ENCODE assay signal across 1 cellular context in genomic region chr14:34539407-34540180, GRCh38.
TF ChIP-seq lines count a peak whose summit lies in the region.

Gene EAPP (minus strand): TSS chr14:34539701. CDS start chr14:34539628, 73 bp downstream.

TF ChIP-seq in K562, 482 proteins besides CTCF, POLR2A, EP300 and RAD21 (continued from another document and continues in another):
- no peak for TF ChIP-seq ZFP36 (IDR thresholded peaks at IDR 0.05; ENCODE audit: low read depth, low read length, partially characterized antibody)
- TF ChIP-seq ZBTB33 (CRISPR knock-in tag; IDR thresholded peaks at IDR 0.05) = no peak
- TF ChIP-seq AFF4 (CRISPR knock-in tag; IDR thresholded peaks at IDR 0.05) = peak; percentile 73; the same call in 1 of the 2 replicates
- no peak for TF ChIP-seq ZNF3 (CRISPR knock-in tag; IDR thresholded peaks at IDR 0.05)
- peak; percentile 92 for TF ChIP-seq PHF8 (IDR thresholded peaks at IDR 0.05; ENCODE audit: borderline replicate concordance, low read length)
- no peak for TF ChIP-seq KDM2B (CRISPR knock-in tag; IDR thresholded peaks at IDR 0.05)
- TF ChIP-seq ZBTB7A (IDR thresholded peaks at IDR 0.05; ENCODE audit: borderline replicate concordance, control insufficient read depth, low read depth, low read length) = peak; percentile 68; the same call in 1 of the 2 replicates
- TF ChIP-seq NCOA2 (IDR thresholded peaks at IDR 0.05; ENCODE audit: partially characterized antibody in 2 of 2) = no peak
- TF ChIP-seq EP400 (IDR thresholded peaks at IDR 0.05) = peak; percentile 76
- TF ChIP-seq E2F5 (CRISPR knock-in tag; IDR thresholded peaks at IDR 0.05) = no peak
- no peak for TF ChIP-seq ZC3H8 (IDR thresholded peaks at IDR 0.05)
- TF ChIP-seq L3MBTL2 (IDR thresholded peaks at IDR 0.05) = peak; percentile 57; the same call in 1 of the 2 replicates
- TF ChIP-seq NFATC3 (IDR thresholded peaks at IDR 0.05) = no peak
- no peak for TF ChIP-seq ZNF551 (CRISPR knock-in tag; IDR thresholded peaks at IDR 0.05)
- no peak for TF ChIP-seq GTF2B (IDR thresholded peaks at IDR 0.05; ENCODE audit: extremely low read depth, insufficient read length)
- TF ChIP-seq PRDM10 (IDR thresholded peaks at IDR 0.05; ENCODE audit: partially characterized antibody) = no peak
- TF ChIP-seq MAFK (IDR thresholded peaks at IDR 0.05; ENCODE audit: low read length) = no peak
- TF ChIP-seq FIP1L1 (IDR thresholded peaks at IDR 0.05; ENCODE audit: low read depth, low read length, poor library complexity, severe bottlenecking) = no peak
- no peak for TF ChIP-seq PURB (CRISPR knock-in tag; IDR thresholded peaks at IDR 0.05; ENCODE audit: low read depth)
- TF ChIP-seq SIN3A (IDR thresholded peaks at IDR 0.05; ENCODE audit: borderline replicate concordance in 2 of 2, control insufficient read depth in 1 of 2, low read depth in 2 of 2, low read length in 2 of 2) = peak; percentile 30 to 42; a peak in 2 of 4 replicates
- TF ChIP-seq UBTF (IDR thresholded peaks at IDR 0.05; ENCODE audit: borderline replicate concordance in 1 of 2, low read depth in 2 of 2, low read length in 2 of 2) = no peak
- TF ChIP-seq RBM14 (IDR thresholded peaks at IDR 0.05; ENCODE audit: borderline replicate concordance, insufficient read depth, low read depth, low read length) = no peak
- TF ChIP-seq RHOXF2B (CRISPR knock-in tag; conservative IDR thresholded peaks at IDR 0.05) = no peak
- TF ChIP-seq, protein P1, sequence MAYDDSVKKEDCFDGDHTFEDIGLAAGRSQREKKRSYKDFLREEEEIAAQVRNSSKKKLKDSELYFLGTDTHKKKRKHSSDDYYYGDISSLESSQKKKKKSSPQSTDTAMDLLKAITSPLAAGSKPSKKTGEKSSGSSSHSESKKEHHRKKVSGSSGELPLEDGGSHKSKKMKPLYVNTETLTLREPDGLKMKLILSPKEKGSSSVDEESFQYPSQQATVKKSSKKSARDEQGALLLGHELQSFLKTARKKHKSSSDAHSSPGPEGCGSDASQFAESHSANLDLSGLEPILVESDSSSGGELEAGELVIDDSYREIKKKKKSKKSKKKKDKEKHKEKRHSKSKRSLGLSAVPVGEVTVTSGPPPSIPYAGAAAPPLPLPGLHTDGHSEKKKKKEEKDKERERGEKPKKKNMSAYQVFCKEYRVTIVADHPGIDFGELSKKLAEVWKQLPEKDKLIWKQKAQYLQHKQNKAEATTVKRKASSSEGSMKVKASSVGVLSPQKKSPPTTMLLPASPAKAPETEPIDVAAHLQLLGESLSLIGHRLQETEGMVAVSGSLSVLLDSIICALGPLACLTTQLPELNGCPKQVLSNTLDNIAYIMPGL (CRISPR knock-in tag; IDR thresholded peaks at IDR 0.05) = no peak
- no peak for TF ChIP-seq ZNF174 (CRISPR knock-in tag; IDR thresholded peaks at IDR 0.05)
- no peak for TF ChIP-seq ZNF785 (CRISPR knock-in tag; IDR thresholded peaks at IDR 0.05)
- TF ChIP-seq ARHGAP35 (IDR thresholded peaks at IDR 0.05; ENCODE audit: partially characterized antibody) = no peak
- no peak for TF ChIP-seq SMARCC2 (IDR thresholded peaks at IDR 0.05; ENCODE audit: low read depth)
- no peak for TF ChIP-seq MLX (CRISPR knock-in tag; conservative IDR thresholded peaks at IDR 0.05)
- TF ChIP-seq ASH1L (IDR thresholded peaks at IDR 0.05; ENCODE audit: borderline replicate concordance, low read depth, partially characterized antibody) = no peak
- peak in 1 of 3 experiments; percentile 61 for TF ChIP-seq YY1 (IDR thresholded peaks at IDR 0.05; ENCODE audit: borderline replicate concordance in 1 of 3, control insufficient read depth in 1 of 3, extremely low read depth in 1 of 3, insufficient read depth in 3 of 3, insufficient read length in 1 of 3, insufficient replicate concordance in 2 of 3, low read depth in 1 of 3, low read length in 2 of 3)
- TF ChIP-seq ZNF511 (CRISPR knock-in tag; IDR thresholded peaks at IDR 0.05) = 0 out of 2 replicates have a peak, but pooled peaks have one; percentile 36
- no peak for TF ChIP-seq ZBTB1 (CRISPR knock-in tag; IDR thresholded peaks at IDR 0.05; ENCODE audit: borderline replicate concordance, low read depth)
- TF ChIP-seq MEIS2 (IDR thresholded peaks at IDR 0.05; ENCODE audit: partially characterized antibody) = no peak
- no peak for TF ChIP-seq ZNF75A (CRISPR knock-in tag; IDR thresholded peaks at IDR 0.05)
- TF ChIP-seq CBFB (CRISPR knock-in tag; IDR thresholded peaks at IDR 0.05) = no peak
- TF ChIP-seq NR2C1 (IDR thresholded peaks at IDR 0.05) = no peak
- no peak for TF ChIP-seq NR2C1 (tag; IDR thresholded peaks at IDR 0.05)
- no peak for TF ChIP-seq SRSF3 (IDR thresholded peaks at IDR 0.05; ENCODE audit: insufficient read depth, low read length)
- TF ChIP-seq ZFP30 (CRISPR knock-in tag; IDR thresholded peaks at IDR 0.05; ENCODE audit: borderline replicate concordance) = no peak
- TF ChIP-seq ZNF133 (CRISPR knock-in tag; IDR thresholded peaks at IDR 0.05) = no peak
- TF ChIP-seq PHTF2 (CRISPR knock-in tag; IDR thresholded peaks at IDR 0.05) = no peak
- no peak for TF ChIP-seq NFXL1 (CRISPR knock-in tag; IDR thresholded peaks at IDR 0.05)
- no peak for TF ChIP-seq CBX1 (IDR thresholded peaks at IDR 0.05; ENCODE audit: low read depth)
- no peak for TF ChIP-seq E2F3 (CRISPR knock-in tag; IDR thresholded peaks at IDR 0.05)
- no peak for TF ChIP-seq HDGF (IDR thresholded peaks at IDR 0.05)
- no peak for TF ChIP-seq HIVEP1 (CRISPR knock-in tag; IDR thresholded peaks at IDR 0.05)
- TF ChIP-seq KLF6 (CRISPR knock-in tag; IDR thresholded peaks at IDR 0.05; ENCODE audit: borderline replicate concordance) = no peak
- TF ChIP-seq ZNF778 (CRISPR knock-in tag; IDR thresholded peaks at IDR 0.05) = no peak
- TF ChIP-seq SREBF1 (IDR thresholded peaks at IDR 0.05; ENCODE audit: borderline replicate concordance, low read depth, low read length) = no peak
- no peak for TF ChIP-seq CBFA2T3 (IDR thresholded peaks at IDR 0.05)
- no peak for TF ChIP-seq PTBP1 (IDR thresholded peaks at IDR 0.05; ENCODE audit: low read depth, low read length)
- no peak for TF ChIP-seq NFE2L1 (tag; IDR thresholded peaks at IDR 0.05; ENCODE audit: borderline replicate concordance, low read depth)
